Comparison of ENCODE assay signal across 8 cellular contexts in the genomic region with DNA sequence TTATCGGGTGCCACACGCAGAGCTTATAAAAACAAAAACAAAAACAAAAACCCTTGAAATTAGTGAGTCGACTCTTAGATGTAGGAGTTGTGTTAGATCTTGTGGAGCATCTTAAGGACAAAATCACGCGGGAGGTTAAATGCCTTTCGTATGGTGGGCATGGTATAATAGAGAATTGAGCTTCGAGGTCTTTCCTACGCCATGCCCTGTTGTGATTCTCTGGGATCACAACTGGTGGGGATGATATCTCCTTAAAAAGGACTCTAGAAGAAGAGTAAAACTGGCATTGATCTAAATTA. TPM values are rescaled to one million over a fixed set of nuclear protein-coding genes. Genes with fewer than 3 reads are reported as not detected.
DNase-seq lines count a peak whose midpoint lies in the region; ATAC-seq, FAIRE-seq and TF ChIP-seq lines count a peak whose summit lies in the region.

No MANE protein-coding gene starts in this region.

- H3K9ac ChIP-seq in HUES64 (ENCODE audit: low read depth, low read length) = peak overlapping the region; percentile 61
- peak overlapping the region; percentile 61 for H3K9ac ChIP-seq in mucosa of stomach (ENCODE audit: low read length)

- H3K9me3 ChIP-seq in A549 (no peaks in the 10 kb centered on the region), HUES64 (ENCODE audit: insufficient read depth, low read depth, low read length) (no peaks in the 10 kb centered on the region), mucosa of stomach (ENCODE audit: control insufficient read depth, low read length) (no peaks in the 10 kb centered on the region)

- H3K36me3 Mint-ChIP-seq in chondrocyte (ENCODE audit: low read depth) = no peaks in the 10 kb centered on the region

- CTCF ChIA-PET in A549 (lab: Yijun Ruan, JAX) = interaction anchor here (0.9 to 8.3 kb wide), 9 partner anchors 40 to 375 kb away, joined by 3 to 76 read pairs (median 4); no protein-coding TSS in a partner anchor

- H3K27me3 Mint-ChIP-seq in chondrocyte (ENCODE audit: low read depth) = no peaks in the 10 kb centered on the region

- H3K4me2 ChIP-seq in A549 = peak overlapping the region; percentile 67

- peak overlapping the region; percentile 71 to 95 for H3K27ac ChIP-seq in A549
- peak overlapping the region; percentile 86 for H3K27ac ChIP-seq in HUES64 (ENCODE audit: low read depth, low read length)

- TF ChIP-seq CTCF in A549 (IDR thresholded peaks at IDR 0.05) (no peak), chondrocyte (IDR thresholded peaks at IDR 0.05) (no peak)

- no peak for DNase-seq in A549 (ENCODE audit: low read depth in 1 of 2, low spot score in 1 of 2)
- DNase-seq in chondrocyte (ENCODE audit: low spot score) = no peak
- no peak for DNase-seq in activated CD4-positive, alpha-beta T cell treated with anti-CD3 and anti-CD28 coated beads for 1 hour
- no peak for DNase-seq in effector CD4-positive, alpha-beta T cell

- H3K36me3 ChIP-seq in HUES64 (ENCODE audit: insufficient read depth, low read length) = no peaks in the 10 kb centered on the region
- no peaks in the 10 kb centered on the region for H3K36me3 ChIP-seq in mucosa of stomach (ENCODE audit: control insufficient read depth, insufficient read depth, low read length)

- WGBS in A549 (ENCODE audit: missing lambda C conversion rate) = 54% methylated on average over 8 of the region's 8 CpGs
- 73% methylated on average over 6 of the region's 8 CpGs for WGBS in HUES64

- FAIRE-seq in A549 (lab: Jason Lieb, UNC) = no peak

- no peaks in the 10 kb centered on the region for H3K9me3 Mint-ChIP-seq in chondrocyte (ENCODE audit: low read depth)

- no peak for TF ChIP-seq RAD21 in A549 (conservative IDR thresholded peaks at IDR 0.05 in 1 of 2, IDR thresholded peaks at IDR 0.05 in 1 of 2)

- H3K4me3 ChIP-seq in A549 (peak overlapping the region; percentile 67), HUES64 (ENCODE audit: low read length) (peak overlapping the region; percentile 82), mucosa of stomach (ENCODE audit: low read length) (peak overlapping the region; percentile 74)

- peak overlapping the region; percentile 97 for H3K27ac Mint-ChIP-seq in chondrocyte (ENCODE audit: unreplicated experiment)

- TF ChIP-seq POLR2A in A549 (IDR thresholded peaks at IDR 0.05; ENCODE audit: low read length) = no peak

- no peak for TF ChIP-seq EP300 in A549 (IDR thresholded peaks at IDR 0.05)

- H3K4me3 Mint-ChIP-seq in chondrocyte (ENCODE audit: unreplicated experiment) = peak overlapping the region; percentile 84

- H3K27me3 ChIP-seq in HUES64 (ENCODE audit: insufficient read depth, low read length) = peaks cover 13% of the 10 kb centered on the region
- H3K27me3 ChIP-seq in mucosa of stomach (ENCODE audit: control insufficient read depth, insufficient read depth, low read length) = no peaks in the 10 kb centered on the region

- H3K4me1 ChIP-seq in A549 = peaks cover 46% of the 10 kb centered on the region
- peaks cover 45% of the 10 kb centered on the region for H3K4me1 ChIP-seq in HUES64 (ENCODE audit: insufficient read depth, low read length)
- H3K4me1 ChIP-seq in mucosa of stomach (ENCODE audit: control insufficient read depth, insufficient read depth, low read length) = peaks cover 48% of the 10 kb centered on the region

- POLR2A ChIA-PET in A549 (lab: Yijun Ruan, JAX) = interaction anchor here (0.7 to 1.9 kb wide), 4 partner anchors 9 to 131 kb away, joined by 3 to 8 read pairs (median 4); no protein-coding TSS in a partner anchor

- H3K4me1 Mint-ChIP-seq in chondrocyte (ENCODE audit: low read depth) = peaks cover 39% of the 10 kb centered on the region

- ATAC-seq in A549 (no peak), HG03045 (IDR thresholded peaks at IDR 0.05; ENCODE audit: unreplicated experiment) (no peak), HG02938 (IDR thresholded peaks at IDR 0.05; ENCODE audit: unreplicated experiment) (no peak)

TF ChIP-seq in A549, 52 proteins besides CTCF, POLR2A, EP300 and RAD21:
- TF ChIP-seq NFE2L2 (conservative IDR thresholded peaks at IDR 0.05; ENCODE audit: low read length) (no peak), EHF (CRISPR knock-in tag; IDR thresholded peaks at IDR 0.05) (no peak), HES2 (IDR thresholded peaks at IDR 0.05) (no peak), CHD4 (IDR thresholded peaks at IDR 0.05; ENCODE audit: borderline replicate concordance) (no peak), ESRRA (IDR thresholded peaks at IDR 0.05; ENCODE audit: borderline replicate concordance, low read length) (no peak), CBX8 (IDR thresholded peaks at IDR 0.05) (no peak), SREBF2 (IDR thresholded peaks at IDR 0.05) (no peak), SMC3 (IDR thresholded peaks at IDR 0.05) (no peak), CHD2 (IDR thresholded peaks at IDR 0.05; ENCODE audit: low read length, partially characterized antibody) (no peak), ZSCAN20 (CRISPR knock-in tag; IDR thresholded peaks at IDR 0.05) (no peak), RCOR1 (IDR thresholded peaks at IDR 0.05; ENCODE audit: low read depth, low read length) (no peak), BHLHE40 (IDR thresholded peaks at IDR 0.05; ENCODE audit: low read depth, low read length) (no peak), ZFP36 (IDR thresholded peaks at IDR 0.05; ENCODE audit: borderline replicate concordance, partially characterized antibody) (no peak), MAX (IDR thresholded peaks at IDR 0.05) (no peak), HOXA7 (CRISPR knock-in tag; IDR thresholded peaks at IDR 0.05) (no peak), CBX2 (IDR thresholded peaks at IDR 0.05; ENCODE audit: borderline replicate concordance, low read depth) (no peak), TFCP2L1 (CRISPR knock-in tag; IDR thresholded peaks at IDR 0.05) (no peak)
- TF ChIP-seq, protein P1, sequence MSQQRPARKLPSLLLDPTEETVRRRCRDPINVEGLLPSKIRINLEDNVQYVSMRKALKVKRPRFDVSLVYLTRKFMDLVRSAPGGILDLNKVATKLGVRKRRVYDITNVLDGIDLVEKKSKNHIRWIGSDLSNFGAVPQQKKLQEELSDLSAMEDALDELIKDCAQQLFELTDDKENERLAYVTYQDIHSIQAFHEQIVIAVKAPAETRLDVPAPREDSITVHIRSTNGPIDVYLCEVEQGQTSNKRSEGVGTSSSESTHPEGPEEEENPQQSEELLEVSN (IDR thresholded peaks at IDR 0.05; ENCODE audit: borderline replicate concordance, low read depth) = no peak
- TF ChIP-seq, protein P2, sequence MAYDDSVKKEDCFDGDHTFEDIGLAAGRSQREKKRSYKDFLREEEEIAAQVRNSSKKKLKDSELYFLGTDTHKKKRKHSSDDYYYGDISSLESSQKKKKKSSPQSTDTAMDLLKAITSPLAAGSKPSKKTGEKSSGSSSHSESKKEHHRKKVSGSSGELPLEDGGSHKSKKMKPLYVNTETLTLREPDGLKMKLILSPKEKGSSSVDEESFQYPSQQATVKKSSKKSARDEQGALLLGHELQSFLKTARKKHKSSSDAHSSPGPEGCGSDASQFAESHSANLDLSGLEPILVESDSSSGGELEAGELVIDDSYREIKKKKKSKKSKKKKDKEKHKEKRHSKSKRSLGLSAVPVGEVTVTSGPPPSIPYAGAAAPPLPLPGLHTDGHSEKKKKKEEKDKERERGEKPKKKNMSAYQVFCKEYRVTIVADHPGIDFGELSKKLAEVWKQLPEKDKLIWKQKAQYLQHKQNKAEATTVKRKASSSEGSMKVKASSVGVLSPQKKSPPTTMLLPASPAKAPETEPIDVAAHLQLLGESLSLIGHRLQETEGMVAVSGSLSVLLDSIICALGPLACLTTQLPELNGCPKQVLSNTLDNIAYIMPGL (CRISPR knock-in tag; IDR thresholded peaks at IDR 0.05; ENCODE audit: borderline replicate concordance) = no peak

RNA-seq across cellular contexts. Expression of gene ELL2, which starts 0.8 kb away (rescaled TPM):
- polyA plus RNA-seq in A549 (2011; rRNA removed) (23.8 and 24.2 TPM in 2 replicates), A549 (2017; fragmentation: RNase III; extraction: RNeasy Plus Mini Kit Qiagen cat#74134 plus additional on column Dnase treatment) (9.7 to 12.5 TPM (median 11.8 TPM) in 3 replicates)
- polyA plus RNA-seq in A549 (2012; cell fraction: cytosol; rRNA removed) = 3.8 and 4.0 TPM in 2 replicates
- 3.5 and 4.9 TPM in 2 replicates for polyA plus RNA-seq in A549 (2012; cell fraction: nucleus; rRNA removed)
- polyA minus RNA-seq in A549 (2011; rRNA and poly(A)+ RNA removed) = 25.5 and 26.9 TPM in 2 replicates
- 11.6 TPM for polyA plus RNA-seq in HUES64 (2013, experiment 1 of 2)
- 10.1 TPM for polyA plus RNA-seq in HUES64 (2013, experiment 2 of 2)
- 51.7 to 83.8 TPM (median 59.3 TPM) in 3 replicates for total RNA-seq in chondrocyte
